ENCODE assay signal across 13 cellular contexts in the genomic region with DNA sequence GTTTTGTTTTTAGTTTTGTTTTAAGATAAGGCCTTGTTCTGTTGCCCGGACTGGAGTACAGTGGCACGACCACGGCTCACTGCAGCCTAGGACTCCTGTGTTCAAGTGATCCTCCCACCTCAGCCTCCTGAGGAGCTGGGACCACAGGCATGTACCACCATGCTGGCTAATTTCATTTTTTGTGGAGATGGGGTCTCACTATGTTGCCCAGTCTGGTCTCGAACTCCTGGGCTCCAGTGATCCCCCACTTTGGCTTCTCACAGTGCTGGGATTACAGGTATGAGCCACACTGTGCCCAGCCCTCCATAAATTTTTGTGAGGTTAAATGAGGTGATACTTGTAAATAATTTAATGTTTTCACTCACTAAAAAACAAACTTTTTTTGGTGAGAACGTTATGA.
DNase-seq lines count a peak whose midpoint lies in the region; ATAC-seq and TF ChIP-seq lines count a peak whose summit lies in the region.
"Had no signal": no experiment of that assay in that cellular context is flagged by ENCODE, and none has a peak within 500 bp of the region (broad histone marks: within the 10 kb centered on the region; RNA-seq: fewer than 3 reads in every experiment).

No MANE protein-coding gene starts in this region.

- H3K18ac ChIP-seq in trophoblast cell (ENCODE audit: low read length) = no peak overlapping the region

- H4K91ac ChIP-seq in trophoblast cell (ENCODE audit: low read depth, low read length) = no peak overlapping the region

- H3K36me3 ChIP-seq in DOHH2 (ENCODE audit: control insufficient read depth, low read length) (peaks cover 11% of the 10 kb centered on the region), HUES64 (ENCODE audit: insufficient read depth, low read length) (no peaks in the 10 kb centered on the region), trophoblast cell (ENCODE audit: control insufficient read depth in 1 of 2, insufficient read depth in 2 of 2, low read length in 2 of 2) (no peaks in the 10 kb centered on the region)

- peak overlapping the region; percentile 47 for H3K4ac ChIP-seq in trophoblast cell (ENCODE audit: low read depth, low read length)

- H3F3A ChIP-seq in DOHH2 (ENCODE audit: control insufficient read depth, insufficient read depth) = peaks cover 33% of the 10 kb centered on the region

- no peak for DNase-seq in activated naive CD8-positive, alpha-beta T cell treated with anti-CD3 and anti-CD28 coated beads, Interleukin-2, amount 50 U/mL, for 24 hours
- DNase-seq in trophoblast cell = no peak
- no peak for DNase-seq in activated naive CD4-positive, alpha-beta T cell treated with anti-CD3 and anti-CD28 coated beads, Interleukin-2, amount 10 ng/mL, durations not matched to agents 7 days and 5 days
- DNase-seq in G401 (ENCODE audit: low spot score) = no peak
- no peak for DNase-seq in AG08395 (ENCODE audit: low spot score)
- DNase-seq: GOT3, NCI-H1105 treated with DMSO at 0.1 percent for 48 hours, NCI-H187, NCI-H446 treated with DMSO at 0.1 percent for 48 hours, SHP77 had no signal

- H2BK5ac ChIP-seq in trophoblast cell (ENCODE audit: low read depth, low read length, poor library complexity) = no peak overlapping the region

- H3K4me3 ChIP-seq in DOHH2 (ENCODE audit: low read length) (no peak overlapping the region), HUES64 (ENCODE audit: low read length) (no peak overlapping the region), trophoblast cell (ENCODE audit: low read depth, low read length) (no peak overlapping the region)

- peaks cover 3% of the 10 kb centered on the region for H3K36me3 Mint-ChIP-seq in activated naive CD8-positive, alpha-beta T cell treated with anti-CD3 and anti-CD28 coated beads, Interleukin-2, amount 50 U/mL, for 24 hours (ENCODE audit: low read depth)
- H3K36me3 Mint-ChIP-seq in activated naive CD4-positive, alpha-beta T cell treated with anti-CD3 and anti-CD28 coated beads, Interleukin-2, amount 10 ng/mL, durations not matched to agents 7 days and 5 days = no peaks in the 10 kb centered on the region

- no peak overlapping the region for H4K12ac ChIP-seq in trophoblast cell (ENCODE audit: low read depth, low read length)

- H3K9me2 ChIP-seq in DOHH2 (replicated peaks; ENCODE audit: control insufficient read depth, low read length) = no peaks in the 10 kb centered on the region

- no peak for ATAC-seq in activated naive CD8-positive, alpha-beta T cell treated with anti-CD3 and anti-CD28 coated beads, Interleukin-2, amount 50 U/mL, for 24 hours
- ATAC-seq: SK-N-SH treated with all-trans-retinoic acid at 6 μM for 48 hours had no signal

- no peaks in the 10 kb centered on the region for H3K27me3 Mint-ChIP-seq in activated naive CD8-positive, alpha-beta T cell treated with anti-CD3 and anti-CD28 coated beads, Interleukin-2, amount 50 U/mL, for 24 hours
- no peaks in the 10 kb centered on the region for H3K27me3 Mint-ChIP-seq in activated naive CD4-positive, alpha-beta T cell treated with anti-CD3 and anti-CD28 coated beads, Interleukin-2, amount 10 ng/mL, durations not matched to agents 7 days and 5 days

- H3K4me3 Mint-ChIP-seq in activated naive CD8-positive, alpha-beta T cell treated with anti-CD3 and anti-CD28 coated beads, Interleukin-2, amount 50 U/mL, for 24 hours = no peak overlapping the region
- H3K4me3 Mint-ChIP-seq in activated naive CD4-positive, alpha-beta T cell treated with anti-CD3 and anti-CD28 coated beads, Interleukin-2, amount 10 ng/mL, durations not matched to agents 7 days and 5 days = no peak overlapping the region

- H3K79me2 ChIP-seq in DOHH2 (ENCODE audit: control insufficient read depth, low read length) (peaks cover 100% of the 10 kb centered on the region), trophoblast cell (ENCODE audit: control insufficient read depth, insufficient read depth, low read length, poor library complexity) (peaks cover 3% of the 10 kb centered on the region)

- H3K9me3 Mint-ChIP-seq in activated naive CD8-positive, alpha-beta T cell treated with anti-CD3 and anti-CD28 coated beads, Interleukin-2, amount 50 U/mL, for 24 hours = no peaks in the 10 kb centered on the region
- no peaks in the 10 kb centered on the region for H3K9me3 Mint-ChIP-seq in activated naive CD4-positive, alpha-beta T cell treated with anti-CD3 and anti-CD28 coated beads, Interleukin-2, amount 10 ng/mL, durations not matched to agents 7 days and 5 days

- H3K79me1 ChIP-seq in trophoblast cell (ENCODE audit: low read length) = no peaks in the 10 kb centered on the region

- no peak overlapping the region for H4K8ac ChIP-seq in trophoblast cell (ENCODE audit: low read depth, low read length)

- H3K23ac ChIP-seq in trophoblast cell (ENCODE audit: low read length) = no peak overlapping the region

- H3K27ac ChIP-seq in DOHH2 (ENCODE audit: low read depth, low read length) (no peak overlapping the region), HUES64 (ENCODE audit: low read depth, low read length) (peak overlapping the region; percentile 93; the same call in 1 of the 2 replicates), trophoblast cell (ENCODE audit: low read depth, low read length) (no peak overlapping the region)

- H3K14ac ChIP-seq in trophoblast cell (ENCODE audit: low read length) = no peak overlapping the region

- H2BK120ac ChIP-seq in trophoblast cell (ENCODE audit: insufficient read depth, low read length, poor library complexity) = no peak overlapping the region

- H3K27me3 ChIP-seq in DOHH2 (ENCODE audit: control insufficient read depth, low read length) (no peaks in the 10 kb centered on the region), HUES64 (ENCODE audit: insufficient read depth, low read length) (no peaks in the 10 kb centered on the region), trophoblast cell (ENCODE audit: insufficient read depth, low read length) (no peaks in the 10 kb centered on the region)

- H3K9ac ChIP-seq in HUES64 (ENCODE audit: low read depth, low read length) = no peak overlapping the region
- no peak overlapping the region for H3K9ac ChIP-seq in trophoblast cell (ENCODE audit: low read length)

- TF ChIP-seq CTCF in DOHH2 (IDR thresholded peaks at IDR 0.05; ENCODE audit: low read depth, low read length, poor library complexity, severe bottlenecking) = no peak

- peaks cover 59% of the 10 kb centered on the region for H4K20me1 ChIP-seq in DOHH2 (ENCODE audit: control insufficient read depth, insufficient read depth, low read depth, low read length)

- in situ Hi-C loops in G401 (cut with HindIII; ENCODE audit: low sequenced_read_pairs) = no loop called here

- CTCF ChIA-PET in activated naive CD4-positive, alpha-beta T cell treated with anti-CD3 and anti-CD28 coated beads, Interleukin-2, amount 10 ng/mL, durations not matched to agents 7 days and 5 days (lab: Charles Lee) = no interaction called here

- H3K27ac Mint-ChIP-seq in activated naive CD8-positive, alpha-beta T cell treated with anti-CD3 and anti-CD28 coated beads, Interleukin-2, amount 50 U/mL, for 24 hours = peak overlapping the region; percentile 22
- H3K27ac Mint-ChIP-seq in activated naive CD4-positive, alpha-beta T cell treated with anti-CD3 and anti-CD28 coated beads, Interleukin-2, amount 10 ng/mL, durations not matched to agents 7 days and 5 days = no peak overlapping the region

- no peak overlapping the region for H2AFZ ChIP-seq in trophoblast cell (ENCODE audit: insufficient read depth, low read length, poor library complexity)

- no peak overlapping the region for H2BK12ac ChIP-seq in trophoblast cell (ENCODE audit: low read length)

- H3K4me2 ChIP-seq in DOHH2 (ENCODE audit: low read length) = peak overlapping the region; percentile 83; the same call in 1 of the 2 replicates
- no peak overlapping the region for H3K4me2 ChIP-seq in trophoblast cell (ENCODE audit: low read length)

- H3K4me1 ChIP-seq in DOHH2 (ENCODE audit: control insufficient read depth, low read length) (peaks cover 67% of the 10 kb centered on the region), HUES64 (ENCODE audit: insufficient read depth, low read length) (peaks cover 71% of the 10 kb centered on the region), trophoblast cell (ENCODE audit: control insufficient read depth in 1 of 2, insufficient read depth in 2 of 2, low read length in 2 of 2) (peaks cover 0 to 3% of the 10 kb centered on the region in 2 experiments)

- WGBS in HUES64 = 88% methylated on average over 5 of the region's 5 CpGs
- no CpG with 5 or more reads among the region's 5 CpGs for WGBS in trophoblast cell (ENCODE audit: extremely low coverage, insufficient coverage, insufficient read length)

- H3K9me3 ChIP-seq in DOHH2 (ENCODE audit: control insufficient read depth, insufficient read depth, low read length) (no peaks in the 10 kb centered on the region), HUES64 (ENCODE audit: insufficient read depth, low read depth, low read length) (no peaks in the 10 kb centered on the region), trophoblast cell (ENCODE audit: insufficient read depth, low read depth, low read length) (no peaks in the 10 kb centered on the region)

- H3K4me1 Mint-ChIP-seq in activated naive CD8-positive, alpha-beta T cell treated with anti-CD3 and anti-CD28 coated beads, Interleukin-2, amount 50 U/mL, for 24 hours = peaks cover 88% of the 10 kb centered on the region
- peaks cover 34% of the 10 kb centered on the region for H3K4me1 Mint-ChIP-seq in activated naive CD4-positive, alpha-beta T cell treated with anti-CD3 and anti-CD28 coated beads, Interleukin-2, amount 10 ng/mL, durations not matched to agents 7 days and 5 days

- no peak overlapping the region for H2AK5ac ChIP-seq in trophoblast cell (ENCODE audit: low read length)
